Comparison of ENCODE assay signal across 3 cellular contexts in genomic region chr2:149310349-149310748, GRCh38. TPM values are rescaled to one million over a fixed set of nuclear protein-coding genes. Genes with fewer than 3 reads are reported as not detected.
"Had no signal": no experiment of that assay in that cellular context is flagged by ENCODE, and none has a peak within 500 bp of the region (broad histone marks: within the 10 kb centered on the region; RNA-seq: fewer than 3 reads in every experiment).

No MANE protein-coding gene starts in this region.

- ATAC-seq: GM12878 had no signal

- DNase-seq: GDM1, GF-D8 had no signal

- H3K4me3 ChIP-seq: GM12878 had no signal

RNA-seq across cellular contexts. Expression of gene LYPD6, which starts 20.0 kb away (rescaled TPM):
- total RNA-seq: GM12878 had no signal
- polyA plus RNA-seq: GM12878 had no signal
